Comparison of ENCODE assay signal across 8 cellular contexts in the genomic region with DNA sequence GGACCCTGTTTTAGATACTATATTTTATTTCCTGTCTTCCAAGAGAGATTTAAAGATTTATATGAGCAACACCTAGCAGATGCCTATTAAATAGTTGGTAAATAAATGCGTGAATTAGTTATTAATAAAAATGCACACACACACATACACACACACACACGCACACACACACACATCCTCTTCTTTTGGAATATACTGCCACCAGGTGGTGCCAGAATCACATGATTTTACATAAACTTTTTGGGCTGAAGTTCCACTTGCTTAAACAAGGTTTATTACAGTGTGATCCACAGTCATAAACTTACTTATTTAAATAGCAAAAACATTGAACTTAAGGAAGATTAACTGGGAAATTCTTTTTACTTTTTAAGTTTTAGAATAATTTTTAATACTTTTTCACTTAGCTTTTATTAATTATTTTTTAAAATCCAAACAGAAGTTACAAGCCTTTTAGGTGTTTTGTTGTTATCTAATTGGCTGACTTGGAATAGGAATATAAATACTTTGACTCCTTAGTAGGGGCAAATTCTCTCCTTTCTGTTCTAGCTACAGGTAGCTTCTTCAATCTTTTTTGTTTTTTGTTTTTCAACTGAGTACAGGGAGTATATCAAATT. TPM values are rescaled to one million over a fixed set of nuclear protein-coding genes. Genes with fewer than 3 reads are reported as not detected.
DNase-seq lines count a peak whose midpoint lies in the region; ATAC-seq and TF ChIP-seq lines count a peak whose summit lies in the region.

No MANE protein-coding gene starts in this region.

- peaks cover 5% of the 10 kb centered on the region for H3K4me1 ChIP-seq in RWPE2 (ENCODE audit: insufficient read depth, poor library complexity, severe bottlenecking)
- H3K4me1 ChIP-seq in thoracic aorta (ENCODE audit: control insufficient read depth in 1 of 2, low read depth in 2 of 2), result no peaks in the 10 kb centered on the region

- no peaks in the 10 kb centered on the region for H3K27me3 ChIP-seq in RWPE2 (ENCODE audit: insufficient read depth, poor library complexity, severe bottlenecking)
- no peaks in the 10 kb centered on the region for H3K27me3 ChIP-seq in thoracic aorta (replicated peaks; ENCODE audit: insufficient read depth)
- H3K27me3 ChIP-seq in H7 (ENCODE audit: control insufficient read depth, insufficient read depth, low read length), result no peaks in the 10 kb centered on the region

- no peaks in the 10 kb centered on the region for H3K9me3 ChIP-seq in RWPE2 (ENCODE audit: severe bottlenecking)
- H3K9me3 ChIP-seq in thoracic aorta, result no peaks in the 10 kb centered on the region

- ATAC-seq in RWPE2 (ENCODE audit: low read depth), result no peak
- ATAC-seq in left lobe of liver, result peak; percentile 96
- no peak for ATAC-seq in thoracic aorta (ENCODE audit: insufficient number of reproducible peaks, low FRiP score, low read depth)

- peak; percentile 59 for DNase-seq in SIG-M5 treated with dmso at 0.1 percent for 504 hours (lab: John Stamatoyannopoulos, UW; ENCODE audit: unreplicated experiment)
- no peak for DNase-seq in SIG-M5 (lab: John Stamatoyannopoulos, UW)
- peak; percentile 53 for DNase-seq in KG1 (lab: John Stamatoyannopoulos, UW)
- DNase-seq in RWPE2 (ENCODE audit: low spot score), result no peak
- peak; percentile 47 for DNase-seq in brain pericyte (ENCODE audit: low read depth, low spot score)
- no peak for DNase-seq in left lobe of liver (ENCODE audit: low spot score)
- no peak for DNase-seq in thoracic aorta (ENCODE audit: low spot score)
- DNase-seq in H7, result no peak

- H3K27ac ChIP-seq in RWPE2 (ENCODE audit: poor library complexity, severe bottlenecking) (no peak overlapping the region), thoracic aorta (no peak overlapping the region)

- TF ChIP-seq CTCF in RWPE2 (IDR thresholded peaks at IDR 0.05; ENCODE audit: poor library complexity, severe bottlenecking) (peak; percentile 95), thoracic aorta (IDR thresholded peaks at IDR 0.05) (peak; percentile 41)

- no peak overlapping the region for H3K4me3 ChIP-seq in RWPE2 (ENCODE audit: severe bottlenecking)
- no peak overlapping the region for H3K4me3 ChIP-seq in thoracic aorta
- no peak overlapping the region for H3K4me3 ChIP-seq in H7 (ENCODE audit: insufficient read depth, low read depth, low read length)

- peaks cover 61% of the 10 kb centered on the region for H3K36me3 ChIP-seq in RWPE2 (ENCODE audit: low read depth)
- no peaks in the 10 kb centered on the region for H3K36me3 ChIP-seq in thoracic aorta
- H3K36me3 ChIP-seq in H7 (replicated peaks; ENCODE audit: control insufficient read depth, insufficient read depth, low read length), result 0 out of 2 replicates have a peak, but pooled peaks cover 1% of the 10 kb centered on the region

RNA-seq across cellular contexts. Expression of a gene that starts 17.5 kb away (rescaled TPM):
- total RNA-seq in left lobe of liver (3.3 TPM), thoracic aorta (10 to 100 TPM in 1 of 2 donors, 1 to 10 TPM in 1; 9.3 to 12.1 TPM)
- total RNA-seq in H7 (2014; rRNA removed; shearing (Covaris generic)), result 9.6 and 9.9 TPM in 2 replicates

RNA-seq across cellular contexts. Expression of a gene that starts 20.7 kb away (rescaled TPM):
- total RNA-seq in left lobe of liver (9.9 TPM), thoracic aorta (10 to 100 TPM; 22.6 to 32.5 TPM)
- total RNA-seq in H7 (2014; rRNA removed; shearing (Covaris generic)), result 18.8 and 20.4 TPM in 2 replicates

Comparison
In these comparisons a context has a peak if more than half of its experiments do, and no peak if none do; other contexts are left out.
1. DNase-seq: peak in SIG-M5 treated with dmso at 0.1 percent for 504 hours (single experiment), KG1 (single experiment) and brain pericyte (single experiment); none in SIG-M5 (single experiment), RWPE2 (single experiment), left lobe of liver (single experiment), thoracic aorta (single experiment) and H7 (single experiment).